Comparison of ENCODE assay signal across 17 cellular contexts in genomic region chr12:94929780-94930179, GRCh38.
DNase-seq lines count a peak whose midpoint lies in the region; ATAC-seq and TF ChIP-seq lines count a peak whose summit lies in the region.
"Had no signal": no experiment of that assay in that cellular context is flagged by ENCODE, and none has a peak within 500 bp of the region (broad histone marks: within the 10 kb centered on the region; RNA-seq: fewer than 3 reads in every experiment).

No MANE protein-coding gene starts in this region.

- BruUV-seq in Caco-2 (replicated peaks; lab: Mats Ljungman, UMichigan) (no TSS peak), HCT116 (replicated peaks; lab: Mats Ljungman, UMichigan) (no TSS peak)

- H3K9me3 Mint-ChIP-seq in Caco-2 (ENCODE audit: unreplicated experiment) (no peaks in the 10 kb centered on the region), osteocyte (ENCODE audit: unreplicated experiment) (no peaks in the 10 kb centered on the region)
- H3K9me3 Mint-ChIP-seq in stimulated activated naive CD8-positive, alpha-beta T cell treated with anti-CD3 and anti-CD28 coated beads, Interleukin-15, amount 100 ng/mL, for 72 hours: no peaks in the 10 kb centered on the region
- H3K9me3 Mint-ChIP-seq: CD8-positive, alpha-beta memory T cell; HFFc6 had no signal

- H3K27ac Mint-ChIP-seq in Caco-2 (ENCODE audit: unreplicated experiment) (no peak overlapping the region), osteocyte (ENCODE audit: unreplicated experiment) (no peak overlapping the region)
- no peak overlapping the region for H3K27ac Mint-ChIP-seq in stimulated activated naive CD8-positive, alpha-beta T cell treated with anti-CD3 and anti-CD28 coated beads, Interleukin-15, amount 100 ng/mL, for 72 hours
- H3K27ac Mint-ChIP-seq: B cell; CD4-positive, CD25-positive, alpha-beta regulatory T cell; HFFc6 had no signal

- no peak for TF ChIP-seq POLR2A in HCT116 (IDR thresholded peaks at IDR 0.05; ENCODE audit: borderline replicate concordance, extremely low read depth, insufficient read depth, insufficient read length)
- TF ChIP-seq POLR2A in right lobe of liver (IDR thresholded peaks at IDR 0.05): no peak

- 82% methylated on average over 1 of the region's 1 CpG for WGBS in hepatocyte (ENCODE audit: low lambda C conversion rate, missing lambda C conversion rate)
- WGBS in right lobe of liver (ENCODE audit: insufficient coverage, low coverage, low lambda C conversion rate, missing lambda C conversion rate): 38% methylated on average over 1 of the region's 1 CpG

- no peak overlapping the region for H3K4me2 ChIP-seq in HCT116 (ENCODE audit: low read length)
- peak overlapping the region; percentile 38 for H3K4me2 ChIP-seq in hepatocyte
- H3K4me2 ChIP-seq: BLaER1 had no signal

- H3K9me2 ChIP-seq in HCT116 (ENCODE audit: insufficient read depth) (no peaks in the 10 kb centered on the region), hepatocyte (replicated peaks; ENCODE audit: insufficient read depth) (no peaks in the 10 kb centered on the region)

- H2AFZ ChIP-seq in HCT116 (ENCODE audit: low read depth, low read length, poor library complexity, severe bottlenecking) (no peak overlapping the region), hepatocyte (no peak overlapping the region)

- H3K9ac ChIP-seq in HCT116 (ENCODE audit: low read length): no peak overlapping the region
- H3K9ac ChIP-seq: BLaER1 had no signal

- POLR2A ChIA-PET in Caco-2 (lab: Charles Lee) (no interaction called here), HCT116 (lab: Charles Lee) (no interaction called here)

- H3K36me3 ChIP-seq in Caco-2 (ENCODE audit: control insufficient read depth, insufficient read depth, low read length): no peaks in the 10 kb centered on the region
- H3K36me3 ChIP-seq in HCT116 (ENCODE audit: control insufficient read depth in 1 of 2, insufficient read depth in 2 of 2, low read length in 2 of 2): no peaks in the 10 kb centered on the region
- H3K36me3 ChIP-seq in hepatocyte (replicated peaks; ENCODE audit: insufficient read depth, low read depth): no peaks in the 10 kb centered on the region
- no peaks in the 10 kb centered on the region for H3K36me3 ChIP-seq in right lobe of liver
- H3K36me3 ChIP-seq: BLaER1 had no signal

- RAD21 ChIA-PET in HCT116 (lab: Charles Lee; ENCODE audit: low non-redundant PET in 1 of 2, low total read pairs in 2 of 2, uncharacterized antibody in 2 of 2, unreplicated experiment in 2 of 2): no interaction called here

- H3K27ac ChIP-seq in HCT116 (ENCODE audit: low read depth, low read length) (no peak overlapping the region), hepatocyte (no peak overlapping the region), right lobe of liver (no peak overlapping the region)
- H3K27ac ChIP-seq: BLaER1, C4-2B had no signal

- no peak for DNase-seq in Caco-2
- DNase-seq in HCT116 (ENCODE audit: low read depth, low spot score): no peak
- DNase-seq in hepatocyte (ENCODE audit: low spot score): no peak
- no peak for DNase-seq in right lobe of liver
- DNase-seq in stimulated activated naive CD8-positive, alpha-beta T cell treated with anti-CD3 and anti-CD28 coated beads, Interleukin-15, amount 100 ng/mL, for 72 hours: no peak
- no peak for DNase-seq in osteocyte (ENCODE audit: extremely low spot score, unreplicated experiment)
- DNase-seq: Calu3; CD4-positive, CD25-positive, alpha-beta regulatory T cell; CD8-positive, alpha-beta memory T cell; GF-D8; H7; HCEC 1CT; HFFc6 had no signal

- intact Hi-C loops in Caco-2 (cut with micrococcal nuclease; ENCODE audit: unreplicated experiment) (no loop called here), HCT116 (cut with micrococcal nuclease) (no loop called here), right lobe of liver (cut with DNase I) (no loop called here)

- H3K36me3 Mint-ChIP-seq in Caco-2 (ENCODE audit: insufficient read depth, unreplicated experiment) (no peaks in the 10 kb centered on the region), osteocyte (ENCODE audit: unreplicated experiment) (no peaks in the 10 kb centered on the region)

- H3K4me3 ChIP-seq in Caco-2 (ENCODE audit: low read depth, low read length): no peak overlapping the region
- no peak overlapping the region for H3K4me3 ChIP-seq in HCT116 (replicated peaks in 1 of 2; ENCODE audit: low read depth in 1 of 2, low read length in 2 of 2)
- H3K4me3 ChIP-seq in hepatocyte: no peak overlapping the region
- no peak overlapping the region for H3K4me3 ChIP-seq in right lobe of liver
- H3K4me3 ChIP-seq: BLaER1 had no signal

- TF ChIP-seq CTCF in Caco-2 (IDR thresholded peaks at IDR 0.05; ENCODE audit: insufficient read depth in 1 of 2, low read depth in 1 of 2, low read length in 1 of 2, severe bottlenecking in 1 of 2, unreplicated experiment in 1 of 2) (no peak), HCT116 (IDR thresholded peaks at IDR 0.05 in 2 of 3, conservative IDR thresholded peaks at IDR 0.05 in 1 of 3; ENCODE audit: borderline replicate concordance in 1 of 3, insufficient read depth in 1 of 3, low read depth in 2 of 3, low read length in 2 of 3) (no peak), hepatocyte (IDR thresholded peaks at IDR 0.05; ENCODE audit: poor library complexity) (no peak), right lobe of liver (IDR thresholded peaks at IDR 0.05) (no peak), osteocyte (IDR thresholded peaks at IDR 0.05) (no peak)

- peaks cover 9% of the 10 kb centered on the region for H3K4me1 Mint-ChIP-seq in Caco-2 (ENCODE audit: low read depth, unreplicated experiment)
- no peaks in the 10 kb centered on the region for H3K4me1 Mint-ChIP-seq in stimulated activated naive CD8-positive, alpha-beta T cell treated with anti-CD3 and anti-CD28 coated beads, Interleukin-15, amount 100 ng/mL, for 72 hours
- no peaks in the 10 kb centered on the region for H3K4me1 Mint-ChIP-seq in osteocyte (ENCODE audit: unreplicated experiment)
- H3K4me1 Mint-ChIP-seq: B cell; CD4-positive, CD25-positive, alpha-beta regulatory T cell had no signal

- H3K27me3 Mint-ChIP-seq in Caco-2 (ENCODE audit: insufficient read depth, unreplicated experiment): no peaks in the 10 kb centered on the region
- H3K27me3 Mint-ChIP-seq in stimulated activated naive CD8-positive, alpha-beta T cell treated with anti-CD3 and anti-CD28 coated beads, Interleukin-15, amount 100 ng/mL, for 72 hours: peaks cover 19% of the 10 kb centered on the region
- peaks cover 11% of the 10 kb centered on the region for H3K27me3 Mint-ChIP-seq in osteocyte (ENCODE audit: unreplicated experiment)
- H3K27me3 Mint-ChIP-seq: CD4-positive, CD25-positive, alpha-beta regulatory T cell had no signal

- peak overlapping the region; percentile 42 for H3K4me3 Mint-ChIP-seq in Caco-2 (ENCODE audit: unreplicated experiment)
- H3K4me3 Mint-ChIP-seq in stimulated activated naive CD8-positive, alpha-beta T cell treated with anti-CD3 and anti-CD28 coated beads, Interleukin-15, amount 100 ng/mL, for 72 hours: no peak overlapping the region
- no peak overlapping the region for H3K4me3 Mint-ChIP-seq in osteocyte (ENCODE audit: unreplicated experiment)
- H3K4me3 Mint-ChIP-seq: B cell; CD4-positive, CD25-positive, alpha-beta regulatory T cell; CD8-positive, alpha-beta memory T cell; HFFc6 had no signal

- no peaks in the 10 kb centered on the region for H3K79me2 ChIP-seq in HCT116 (ENCODE audit: insufficient read depth, low read length)
- H3K79me2 ChIP-seq in hepatocyte: no peaks in the 10 kb centered on the region

- CTCF ChIA-PET in Caco-2 (lab: Charles Lee): no interaction called here
- CTCF ChIA-PET in HCT116 (lab: Charles Lee): no interaction called here

- ATAC-seq in HCT116 (no peak), right lobe of liver (peak; percentile 14 to 57 (median 30)), GM21717 (IDR thresholded peaks at IDR 0.05; ENCODE audit: unreplicated experiment) (no peak)
- ATAC-seq in stimulated activated naive CD8-positive, alpha-beta T cell treated with anti-CD3 and anti-CD28 coated beads, Interleukin-15, amount 100 ng/mL, for 72 hours: no peak

- H3K4me1 ChIP-seq in Caco-2: no peaks in the 10 kb centered on the region
- H3K4me1 ChIP-seq in HCT116 (ENCODE audit: control insufficient read depth in 1 of 2, insufficient read depth in 2 of 2, low read length in 2 of 2): no peaks in the 10 kb centered on the region
- no peaks in the 10 kb centered on the region for H3K4me1 ChIP-seq in hepatocyte (ENCODE audit: insufficient read depth)
- H3K4me1 ChIP-seq in right lobe of liver: peaks cover 0 to 12% (median 2%) of the 10 kb centered on the region in 4 donors
- H3K4me1 ChIP-seq: BLaER1 had no signal

- TF ChIP-seq RAD21 in HCT116 (IDR thresholded peaks at IDR 0.05; ENCODE audit: low read depth): no peak

- H4K20me1 ChIP-seq in HCT116 (ENCODE audit: insufficient read depth) (no peaks in the 10 kb centered on the region), hepatocyte (ENCODE audit: insufficient read depth, poor library complexity, severe bottlenecking) (no peaks in the 10 kb centered on the region)
- H4K20me1 ChIP-seq: BLaER1 had no signal

- H3K9me3 ChIP-seq in Caco-2 (no peaks in the 10 kb centered on the region), HCT116 (ENCODE audit: control insufficient read depth in 1 of 2, insufficient read depth in 1 of 2, low read depth in 1 of 2, low read length in 2 of 2) (no peaks in the 10 kb centered on the region), hepatocyte (ENCODE audit: low read depth) (no peaks in the 10 kb centered on the region), right lobe of liver (no peaks in the 10 kb centered on the region)
- H3K9me3 ChIP-seq: BLaER1 had no signal

- H3K27me3 ChIP-seq in Caco-2 (replicated peaks; ENCODE audit: control insufficient read depth, insufficient read depth, low read length) (no peaks in the 10 kb centered on the region), HCT116 (ENCODE audit: insufficient read depth, low read length) (no peaks in the 10 kb centered on the region), hepatocyte (no peaks in the 10 kb centered on the region), right lobe of liver (no peaks in the 10 kb centered on the region)
- H3K27me3 ChIP-seq: BLaER1 had no signal

TF ChIP-seq in HCT116, 20 proteins besides CTCF, POLR2A, EP300 and RAD21 (continues in another document):
- TF ChIP-seq ZBTB33 (IDR thresholded peaks at IDR 0.05; ENCODE audit: extremely low read depth, insufficient replicate concordance, low read length): no peak

Comparison
In these comparisons a context has a peak if more than half of its experiments do, and no peak if none do; other contexts are left out.
1. ATAC-seq: peak in right lobe of liver (4 of 4); none in HCT116 (single experiment), GM21717 (single experiment) and stimulated activated naive CD8-positive, alpha-beta T cell treated with anti-CD3 and anti-CD28 coated beads, Interleukin-15, amount 100 ng/mL, for 72 hours (single experiment).